In genomic region chr11:130299978-130300377, GRCh38 we compare ENCODE assay signal across 22 cellular contexts. TPM values are rescaled to one million over a fixed set of nuclear protein-coding genes. Genes with fewer than 3 reads are reported as not detected.
DNase-seq lines count a peak whose midpoint lies in the region; ATAC-seq and TF ChIP-seq lines count a peak whose summit lies in the region.
"Had no signal": no experiment of that assay in that cellular context is flagged by ENCODE, and none has a peak within 500 bp of the region (broad histone marks: within the 10 kb centered on the region; RNA-seq: fewer than 3 reads in every experiment).

No MANE protein-coding gene starts in this region.

- H3K27me3 Mint-ChIP-seq in activated naive CD8-positive, alpha-beta T cell treated with anti-CD3 and anti-CD28 coated beads, Interleukin-2, amount 50 U/mL, for 24 hours = no peaks in the 10 kb centered on the region
- H3K27me3 Mint-ChIP-seq in activated naive CD8-positive, alpha-beta T cell treated with anti-CD3 and anti-CD28 coated beads for 36 hours = no peaks in the 10 kb centered on the region
- no peaks in the 10 kb centered on the region for H3K27me3 Mint-ChIP-seq in activated B cell treated with CpG ODN at 0.5 μM for 24 hours
- H3K27me3 Mint-ChIP-seq in stimulated activated naive B cell treated with anti-CD40 and anti-IgM and Interleukin-4, amounts not matched to agents 10 μg/mL and 1 μg/mL and 100 μg/mL, for 72 hours = no peaks in the 10 kb centered on the region
- H3K27me3 Mint-ChIP-seq: activated naive CD8-positive, alpha-beta T cell treated with anti-CD3 and anti-CD28 coated beads, Interleukin-2, amount 10 ng/mL, durations not matched to agents 7 days and 5 days; CD4-positive, alpha-beta T cell; central memory CD8-positive, alpha-beta T cell; IgD-negative memory B cell had no signal

- ATAC-seq in activated naive CD8-positive, alpha-beta T cell treated with anti-CD3 and anti-CD28 coated beads, Interleukin-2, amount 50 U/mL, for 24 hours = no peak
- ATAC-seq in HG03139 (IDR thresholded peaks at IDR 0.05; ENCODE audit: unreplicated experiment) (peak; percentile 40), activated B cell treated with CpG ODN at 0.5 μM for 24 hours (ENCODE audit: low read depth) (no peak)
- ATAC-seq in stimulated activated naive B cell treated with anti-CD40 and anti-IgM and Interleukin-4, amounts not matched to agents 10 μg/mL and 1 μg/mL and 100 μg/mL, for 72 hours (replicated peaks) = no peak
- ATAC-seq: PC-3 had no signal

- CTCF ChIA-PET in activated B cell treated with CpG ODN at 0.5 μM for 24 hours (lab: Charles Lee) = no interaction called here

- H3K4me1 Mint-ChIP-seq in activated naive CD8-positive, alpha-beta T cell treated with anti-CD3 and anti-CD28 coated beads, Interleukin-2, amount 50 U/mL, for 24 hours = peaks cover 48% of the 10 kb centered on the region
- peaks cover 42% of the 10 kb centered on the region for H3K4me1 Mint-ChIP-seq in activated naive CD8-positive, alpha-beta T cell treated with anti-CD3 and anti-CD28 coated beads for 36 hours
- peaks cover 35% of the 10 kb centered on the region for H3K4me1 Mint-ChIP-seq in activated B cell treated with CpG ODN at 0.5 μM for 24 hours
- H3K4me1 Mint-ChIP-seq in stimulated activated naive B cell treated with anti-CD40 and anti-IgM and Interleukin-4, amounts not matched to agents 10 μg/mL and 1 μg/mL and 100 μg/mL, for 72 hours = peaks cover 33 to 52% of the 10 kb centered on the region in 2 donors

- H3K4me3 Mint-ChIP-seq in activated naive CD8-positive, alpha-beta T cell treated with anti-CD3 and anti-CD28 coated beads, Interleukin-2, amount 50 U/mL, for 24 hours = no peak overlapping the region
- H3K4me3 Mint-ChIP-seq in activated naive CD8-positive, alpha-beta T cell treated with anti-CD3 and anti-CD28 coated beads for 36 hours = no peak overlapping the region
- no peak overlapping the region for H3K4me3 Mint-ChIP-seq in activated B cell treated with CpG ODN at 0.5 μM for 24 hours
- H3K4me3 Mint-ChIP-seq in stimulated activated naive B cell treated with anti-CD40 and anti-IgM and Interleukin-4, amounts not matched to agents 10 μg/mL and 1 μg/mL and 100 μg/mL, for 72 hours = peak overlapping the region; percentile 29 to 42
- H3K4me3 Mint-ChIP-seq: activated naive CD8-positive, alpha-beta T cell treated with anti-CD3 and anti-CD28 coated beads, Interleukin-2, amount 10 ng/mL, durations not matched to agents 7 days and 5 days; CD4-positive, alpha-beta T cell; central memory CD8-positive, alpha-beta T cell had no signal

- POLR2A ChIA-PET in activated B cell treated with CpG ODN at 0.5 μM for 24 hours (lab: Charles Lee) = interaction anchor here (1.1 kb wide), 1 partner anchor 57 kb away, joined by 3 read pairs; no protein-coding TSS in a partner anchor

- intact Hi-C loops in activated B cell treated with CpG ODN at 0.5 μM for 24 hours (cut with micrococcal nuclease) = loop anchor here (2.0 kb wide), 1 partner anchor 29 kb away; no protein-coding TSS in a partner anchor

- peaks cover 4% of the 10 kb centered on the region for H3K9me3 Mint-ChIP-seq in activated naive CD8-positive, alpha-beta T cell treated with anti-CD3 and anti-CD28 coated beads, Interleukin-2, amount 50 U/mL, for 24 hours
- peaks cover 5% of the 10 kb centered on the region for H3K9me3 Mint-ChIP-seq in activated naive CD8-positive, alpha-beta T cell treated with anti-CD3 and anti-CD28 coated beads for 36 hours
- peaks cover 3% of the 10 kb centered on the region for H3K9me3 Mint-ChIP-seq in activated B cell treated with CpG ODN at 0.5 μM for 24 hours
- peaks cover 4% of the 10 kb centered on the region in 2 donors for H3K9me3 Mint-ChIP-seq in stimulated activated naive B cell treated with anti-CD40 and anti-IgM and Interleukin-4, amounts not matched to agents 10 μg/mL and 1 μg/mL and 100 μg/mL, for 72 hours
- H3K9me3 Mint-ChIP-seq: CD4-positive, alpha-beta T cell had no signal

- DNase-seq in activated naive CD8-positive, alpha-beta T cell treated with anti-CD3 and anti-CD28 coated beads, Interleukin-2, amount 50 U/mL, for 24 hours = no peak
- no peak for DNase-seq in activated naive CD8-positive, alpha-beta T cell treated with anti-CD3 and anti-CD28 coated beads for 36 hours
- DNase-seq in activated B cell treated with CpG ODN at 0.5 μM for 24 hours (no peak), NCI-H128 (lab: John Stamatoyannopoulos, UW; ENCODE audit: unreplicated experiment) (no peak), cerebellar cortex (ENCODE audit: low spot score) (no peak), NCI-H526 (lab: John Stamatoyannopoulos, UW) (no peak)
- DNase-seq in stimulated activated naive B cell treated with anti-CD40 and anti-IgM and Interleukin-4, amounts not matched to agents 10 μg/mL and 1 μg/mL and 100 μg/mL, for 72 hours = no peak
- DNase-seq: 8988T; activated CD8-positive, alpha-beta memory T cell treated with anti-CD3 and anti-CD28 coated beads, Interleukin-2, amount 50 U/mL, for 4 hours; activated naive CD8-positive, alpha-beta T cell treated with anti-CD3 and anti-CD28 coated beads, Interleukin-2, amount 10 ng/mL, durations not matched to agents 7 days and 5 days; CD4-positive, alpha-beta T cell; glutamatergic neuron; NCI-H1105 treated with DMSO at 0.1 percent for 48 hours; NCI-H2081 treated with DMSO at 0.1 percent for 48 hours; PC-3; Right ventricle myocardium superior; SW 1271; T1000; upper lobe of left lung had no signal

- H3K27ac Mint-ChIP-seq in activated naive CD8-positive, alpha-beta T cell treated with anti-CD3 and anti-CD28 coated beads, Interleukin-2, amount 50 U/mL, for 24 hours = peak overlapping the region; percentile 39
- H3K27ac Mint-ChIP-seq in activated naive CD8-positive, alpha-beta T cell treated with anti-CD3 and anti-CD28 coated beads for 36 hours = no peak overlapping the region
- peak overlapping the region; percentile 1 for H3K27ac Mint-ChIP-seq in activated B cell treated with CpG ODN at 0.5 μM for 24 hours
- peak overlapping the region; percentile 48 for H3K27ac Mint-ChIP-seq in stimulated activated naive B cell treated with anti-CD40 and anti-IgM and Interleukin-4, amounts not matched to agents 10 μg/mL and 1 μg/mL and 100 μg/mL, for 72 hours
- H3K27ac Mint-ChIP-seq: activated naive CD8-positive, alpha-beta T cell treated with anti-CD3 and anti-CD28 coated beads, Interleukin-2, amount 10 ng/mL, durations not matched to agents 7 days and 5 days; CD4-positive, alpha-beta T cell had no signal

- no peak for TF ChIP-seq CTCF in activated B cell treated with CpG ODN at 0.5 μM for 24 hours (IDR thresholded peaks at IDR 0.05)

- peaks cover 31% of the 10 kb centered on the region for H3K36me3 Mint-ChIP-seq in activated naive CD8-positive, alpha-beta T cell treated with anti-CD3 and anti-CD28 coated beads, Interleukin-2, amount 50 U/mL, for 24 hours (ENCODE audit: low read depth)
- H3K36me3 Mint-ChIP-seq in activated naive CD8-positive, alpha-beta T cell treated with anti-CD3 and anti-CD28 coated beads for 36 hours = peaks cover 49% of the 10 kb centered on the region
- peaks cover 29% of the 10 kb centered on the region for H3K36me3 Mint-ChIP-seq in activated B cell treated with CpG ODN at 0.5 μM for 24 hours (ENCODE audit: low read depth)
- peaks cover 11 to 27% of the 10 kb centered on the region in 2 donors for H3K36me3 Mint-ChIP-seq in stimulated activated naive B cell treated with anti-CD40 and anti-IgM and Interleukin-4, amounts not matched to agents 10 μg/mL and 1 μg/mL and 100 μg/mL, for 72 hours

RNA-seq across cellular contexts. Expression of gene ZBTB44, which starts 14.7 kb away (rescaled TPM):
- total RNA-seq in activated naive CD8-positive, alpha-beta T cell treated with anti-CD3 and anti-CD28 coated beads for 36 hours = 10 to 100 TPM; 43.2 to 44.6 TPM
- total RNA-seq in activated B cell treated with CpG ODN at 0.5 μM for 24 hours = 49.0 and 61.5 TPM in 2 replicates

Comparison
In these comparisons a context has a peak if more than half of its experiments do, and no peak if none do; other contexts are left out.
1. H3K4me3 Mint-ChIP-seq: peak in stimulated activated naive B cell treated with anti-CD40 and anti-IgM and Interleukin-4, amounts not matched to agents 10 μg/mL and 1 μg/mL and 100 μg/mL, for 72 hours (2 of 2); none in activated naive CD8-positive, alpha-beta T cell treated with anti-CD3 and anti-CD28 coated beads, Interleukin-2, amount 50 U/mL, for 24 hours (single experiment), activated naive CD8-positive, alpha-beta T cell treated with anti-CD3 and anti-CD28 coated beads for 36 hours (single experiment) and activated B cell treated with CpG ODN at 0.5 μM for 24 hours (single experiment).